In genomic region chr5:75281716-75282465, GRCh38 we compare ENCODE assay signal across 27 cellular contexts. TPM values are rescaled to one million over a fixed set of nuclear protein-coding genes. Genes with fewer than 3 reads are reported as not detected.
DNase-seq lines count a peak whose midpoint lies in the region; ATAC-seq and FAIRE-seq lines count a peak whose summit lies in the region.
"Had no signal": no experiment of that assay in that cellular context is flagged by ENCODE, and none has a peak within 500 bp of the region (broad histone marks: within the 10 kb centered on the region; RNA-seq: fewer than 3 reads in every experiment).

No MANE protein-coding gene starts in this region.

- H3K9me3 ChIP-seq in Karpas-422 (ENCODE audit: low read length): no peaks in the 10 kb centered on the region
- no peaks in the 10 kb centered on the region for H3K9me3 ChIP-seq in small intestine (ENCODE audit: control insufficient read depth, low read depth)
- H3K9me3 ChIP-seq: A549, prostate gland, spleen, thoracic aorta had no signal

- no peak for FAIRE-seq in small intestine (lab: Jason Lieb, UNC)
- FAIRE-seq: A549, K562, kidney had no signal

- H3K27ac ChIP-seq in Karpas-422 (ENCODE audit: low read length): no peak overlapping the region
- no peak overlapping the region for H3K27ac ChIP-seq in small intestine (ENCODE audit: low read depth in 1 of 2, low read length in 1 of 2)
- H3K27ac ChIP-seq: A549, C4-2B, HL-60, prostate gland, spleen, thoracic aorta had no signal

- no peaks in the 10 kb centered on the region for H3K9me2 ChIP-seq in Karpas-422 (replicated peaks; ENCODE audit: insufficient read depth, low read length)

- H3K27me3 ChIP-seq in Karpas-422 (ENCODE audit: low read length) (no peaks in the 10 kb centered on the region), small intestine (ENCODE audit: control insufficient read depth in 2 of 2, insufficient read depth in 2 of 2, low read length in 2 of 2) (no peaks in the 10 kb centered on the region)
- H3K27me3 ChIP-seq: spleen had no signal

- H2AFZ ChIP-seq in Karpas-422 (ENCODE audit: low read length): no peak overlapping the region

- no peaks in the 10 kb centered on the region for H3K4me1 Mint-ChIP-seq in stimulated activated naive CD8-positive, alpha-beta T cell treated with anti-CD3 and anti-CD28 coated beads, Interleukin-15, amount 100 ng/mL, for 72 hours
- H3K4me1 Mint-ChIP-seq in activated T-helper 17 cell treated with anti-CD3 and anti-CD28 coated beads, Interleukin-2, amount 50 U/mL, for 72 hours: no peaks in the 10 kb centered on the region

- H3K9ac ChIP-seq in Karpas-422 (ENCODE audit: low read length): no peak overlapping the region

- no peak overlapping the region for H3K27ac Mint-ChIP-seq in stimulated activated naive CD8-positive, alpha-beta T cell treated with anti-CD3 and anti-CD28 coated beads, Interleukin-15, amount 100 ng/mL, for 72 hours
- no peak overlapping the region for H3K27ac Mint-ChIP-seq in activated T-helper 17 cell treated with anti-CD3 and anti-CD28 coated beads, Interleukin-2, amount 50 U/mL, for 72 hours

- no peak overlapping the region for H3K4me2 ChIP-seq in Karpas-422 (ENCODE audit: low read depth, low read length, poor library complexity, severe bottlenecking)
- H3K4me2 ChIP-seq: A549 had no signal

- 86 to 92% (median 88%) methylated on average over 4 of the region's 4 CpGs for WGBS in small intestine, 3 donors

- H3K4me1 ChIP-seq in Karpas-422 (ENCODE audit: low read length) (no peaks in the 10 kb centered on the region), small intestine (ENCODE audit: control insufficient read depth in 2 of 2, insufficient read depth in 1 of 2, low read depth in 1 of 2, low read length in 1 of 2) (peaks cover 0 to 2% of the 10 kb centered on the region in 2 donors)
- H3K4me1 ChIP-seq: A549, prostate gland, spleen had no signal

- H3K36me3 Mint-ChIP-seq in activated T-helper 17 cell treated with anti-CD3 and anti-CD28 coated beads, Interleukin-2, amount 50 U/mL, for 72 hours (ENCODE audit: low read depth): no peaks in the 10 kb centered on the region

- no peaks in the 10 kb centered on the region for H3K79me2 ChIP-seq in Karpas-422 (ENCODE audit: low read length)

- H3K4me3 ChIP-seq in Karpas-422 (ENCODE audit: low read length): no peak overlapping the region
- H3K4me3 ChIP-seq in small intestine (ENCODE audit: low read depth in 1 of 2, low read length in 2 of 2): no peak overlapping the region
- H3K4me3 ChIP-seq: A549, K562, prostate gland, spleen, thoracic aorta had no signal

- H3K9me3 Mint-ChIP-seq in stimulated activated naive CD8-positive, alpha-beta T cell treated with anti-CD3 and anti-CD28 coated beads, Interleukin-15, amount 100 ng/mL, for 72 hours: no peaks in the 10 kb centered on the region
- H3K9me3 Mint-ChIP-seq in activated T-helper 17 cell treated with anti-CD3 and anti-CD28 coated beads, Interleukin-2, amount 50 U/mL, for 72 hours: no peaks in the 10 kb centered on the region

- peak; percentile 32 for ATAC-seq in stimulated activated naive CD8-positive, alpha-beta T cell treated with anti-CD3 and anti-CD28 coated beads, Interleukin-15, Interleukin-2, amounts not matched to agents 100 U/mL and 50 U/mL, for 24 hours
- ATAC-seq in stimulated activated naive CD8-positive, alpha-beta T cell treated with anti-CD3 and anti-CD28 coated beads, Interleukin-15, amount 100 ng/mL, for 72 hours: no peak
- ATAC-seq in activated T-helper 17 cell treated with anti-CD3 and anti-CD28 coated beads, Interleukin-2, amount 50 U/mL, for 72 hours (replicated peaks): peak; percentile 24
- ATAC-seq: A549, K562 had no signal

- no peak overlapping the region for H3K4me3 Mint-ChIP-seq in stimulated activated naive CD8-positive, alpha-beta T cell treated with anti-CD3 and anti-CD28 coated beads, Interleukin-15, amount 100 ng/mL, for 72 hours
- no peak overlapping the region for H3K4me3 Mint-ChIP-seq in activated T-helper 17 cell treated with anti-CD3 and anti-CD28 coated beads, Interleukin-2, amount 50 U/mL, for 72 hours

- no peaks in the 10 kb centered on the region for H3K36me3 ChIP-seq in Karpas-422 (ENCODE audit: insufficient read depth, low read length)
- no peaks in the 10 kb centered on the region for H3K36me3 ChIP-seq in small intestine (ENCODE audit: control insufficient read depth in 2 of 2, insufficient read depth in 2 of 2, low read length in 2 of 2)
- H3K36me3 ChIP-seq: prostate gland, spleen, thoracic aorta had no signal

- H4K20me1 ChIP-seq in Karpas-422 (ENCODE audit: insufficient read depth, low read depth, low read length): no peaks in the 10 kb centered on the region

- H3K27me3 Mint-ChIP-seq in stimulated activated naive CD8-positive, alpha-beta T cell treated with anti-CD3 and anti-CD28 coated beads, Interleukin-15, amount 100 ng/mL, for 72 hours: no peaks in the 10 kb centered on the region
- no peaks in the 10 kb centered on the region for H3K27me3 Mint-ChIP-seq in activated T-helper 17 cell treated with anti-CD3 and anti-CD28 coated beads, Interleukin-2, amount 50 U/mL, for 72 hours

- DNase-seq in stimulated activated naive CD8-positive, alpha-beta T cell treated with anti-CD3 and anti-CD28 coated beads, Interleukin-15, Interleukin-2, amounts not matched to agents 100 U/mL and 50 U/mL, for 24 hours: no peak
- no peak for DNase-seq in stimulated activated naive CD8-positive, alpha-beta T cell treated with anti-CD3 and anti-CD28 coated beads, Interleukin-15, amount 100 ng/mL, for 72 hours
- DNase-seq in glomerular visceral epithelial cell (ENCODE audit: extremely low spot score) (peak; percentile 77), NCI-H345 (lab: John Stamatoyannopoulos, UW) (no peak), Karpas-422 (no peak), small intestine (no peak)
- DNase-seq in stimulated activated CD4-positive, alpha-beta T cell treated with anti-CD3 and anti-CD28 coated beads, Interleukin-2, amount 100 ng/mL, for 48 hours: no peak
- DNase-seq: activated CD4-positive, alpha-beta T cell treated with anti-CD3 and anti-CD28 coated beads for 4 hours; activated CD8-positive, alpha-beta memory T cell treated with anti-CD3 and anti-CD28 coated beads, Interleukin-2, amount 50 U/mL, for 48 hours; activated gamma-delta T cell treated with Interleukin-2 at 50 U/mL for 16 hours; amniotic stem cell; cerebellar nuclear complex; DMS53; effector memory CD4-positive, alpha-beta T cell; kidney; midbrain; NCI-H1105; NCI-H2171; NCI-H774; spleen had no signal

RNA-seq across cellular contexts. Expression of gene ANKRD31, which starts 45.2 kb away (rescaled TPM):
- under 1 TPM; 0.32 to 0.48 TPM for total RNA-seq in activated T-helper 17 cell treated with anti-CD3 and anti-CD28 coated beads, Interleukin-2, amount 50 U/mL, for 72 hours
- 0.22 and 0.30 TPM in 2 replicates for total RNA-seq in Karpas-422 (2014; rRNA removed; shearing (Covaris generic); ENCODE audit: low replicate concordance)
- polyA plus RNA-seq in small intestine: under 1 TPM in 2 of 3 donors, not detected in 1; 0.06 to 0.27 TPM

RNA-seq across cellular contexts. Expression of gene HMGCR, which starts 55.1 kb away (rescaled TPM):
- total RNA-seq in activated T-helper 17 cell treated with anti-CD3 and anti-CD28 coated beads, Interleukin-2, amount 50 U/mL, for 72 hours: 10 to 100 TPM; 47.3 to 49.4 TPM
- total RNA-seq in Karpas-422 (2014; rRNA removed; shearing (Covaris generic); ENCODE audit: low replicate concordance): 172 and 178 TPM in 2 replicates
- polyA plus RNA-seq in small intestine: 10 to 100 TPM in 1 of 3 donors, 1 to 10 TPM in 2; 3.8 to 49.4 (median 9.2) TPM
